In genomic region chr3:36365829-36366228, GRCh38 we compare ENCODE assay signal across 7 cellular contexts. TPM values are rescaled to one million over a fixed set of nuclear protein-coding genes. Genes with fewer than 3 reads are reported as not detected.
"Had no signal": no experiment of that assay in that cellular context is flagged by ENCODE, and none has a peak within 500 bp of the region (broad histone marks: within the 10 kb centered on the region; RNA-seq: fewer than 3 reads in every experiment).

No MANE protein-coding gene starts in this region.

- H3K27ac ChIP-seq: HL-60 had no signal

- DNase-seq: H9, HCEC 1CT, HFFc6, IMR-90 had no signal

- H2AFZ ChIP-seq: GM23338 had no signal

- H3K4me2 ChIP-seq: GM23338 had no signal

- ATAC-seq: GM23338, K562 had no signal

- H3K4me3 ChIP-seq: GM23338, K562 had no signal

RNA-seq across cellular contexts. Expression of gene STAC, which starts 14.5 kb away (rescaled TPM):
- total RNA-seq: HFFc6, K562 had no signal
